In genomic region chr5:1367149-1367548, GRCh38 we compare ENCODE assay signal across 30 cellular contexts.
"Had no signal": no experiment of that assay in that cellular context is flagged by ENCODE, and none has a peak within 500 bp of the region (broad histone marks: within the 10 kb centered on the region; RNA-seq: fewer than 3 reads in every experiment).

No MANE protein-coding gene starts in this region.

- H3K4me1 ChIP-seq: adrenal gland, ascending aorta, left ventricle myocardium inferior, sigmoid colon, upper lobe of right lung had no signal

- H3K27ac Mint-ChIP-seq: activated CD4-positive, alpha-beta T cell treated with anti-CD3 and anti-CD28 coated beads, Interleukin-2, amount 10 ng/mL, durations not matched to agents 7 days and 5 days; activated CD8-positive, alpha-beta memory T cell treated with anti-CD3 and anti-CD28 coated beads, Interleukin-2, amount 10 ng/mL, durations not matched to agents 7 days and 5 days; activated CD8-positive, alpha-beta T cell treated with anti-CD3 and anti-CD28 coated beads for 36 hours; activated naive CD8-positive, alpha-beta T cell; activated T-helper 1 cell treated with anti-CD3 and anti-CD28 coated beads, Interleukin-12 subunit alpha, Interleukin-12 subunit beta, Interleukin-2, Interleukin-4 antibody, amounts not matched to agents 30 ng/mL and 10 ng/mL and 1 ng/mL, durations not matched to agents 14 hours and 24 hours and 36 hours; effector memory CD8-positive, alpha-beta T cell; mesothelial cell of epicardium; natural killer cell; progenitor cell of endocrine pancreas had no signal

- H3K27me3 ChIP-seq: ascending aorta, brain microvascular endothelial cell had no signal

- H3K9me3 Mint-ChIP-seq: activated CD4-positive, alpha-beta T cell treated with anti-CD3 and anti-CD28 coated beads, Interleukin-2, amount 10 ng/mL, durations not matched to agents 7 days and 5 days; activated CD8-positive, alpha-beta T cell treated with anti-CD3 and anti-CD28 coated beads for 36 hours; activated T-helper 1 cell treated with anti-CD3 and anti-CD28 coated beads, Interleukin-12 subunit alpha, Interleukin-12 subunit beta, Interleukin-2, Interleukin-4 antibody, amounts not matched to agents 30 ng/mL and 10 ng/mL and 1 ng/mL, durations not matched to agents 14 hours and 24 hours and 36 hours; effector memory CD8-positive, alpha-beta T cell; mesothelial cell of epicardium; natural killer cell had no signal

- H3K4me3 ChIP-seq: adrenal gland, ascending aorta, left ventricle myocardium inferior, sigmoid colon, smooth muscle cell, upper lobe of right lung had no signal

- H3K27ac ChIP-seq: adrenal gland, ascending aorta, brain microvascular endothelial cell, left ventricle myocardium inferior, sigmoid colon, upper lobe of right lung, VCaP had no signal

- H3K4me3 Mint-ChIP-seq: activated CD4-positive, alpha-beta T cell treated with anti-CD3 and anti-CD28 coated beads, Interleukin-2, amount 10 ng/mL, durations not matched to agents 7 days and 5 days; activated CD8-positive, alpha-beta memory T cell treated with anti-CD3 and anti-CD28 coated beads, Interleukin-2, amount 10 ng/mL, durations not matched to agents 7 days and 5 days; activated CD8-positive, alpha-beta T cell treated with anti-CD3 and anti-CD28 coated beads for 36 hours; activated naive CD8-positive, alpha-beta T cell; activated T-helper 1 cell treated with anti-CD3 and anti-CD28 coated beads, Interleukin-12 subunit alpha, Interleukin-12 subunit beta, Interleukin-2, Interleukin-4 antibody, amounts not matched to agents 30 ng/mL and 10 ng/mL and 1 ng/mL, durations not matched to agents 14 hours and 24 hours and 36 hours; effector memory CD8-positive, alpha-beta T cell; mesothelial cell of epicardium; natural killer cell had no signal

- DNase-seq: activated CD4-positive, alpha-beta T cell treated with anti-CD3 and anti-CD28 coated beads, Interleukin-2, amount 10 ng/mL, durations not matched to agents 7 days and 5 days; activated CD4-positive, CD25-positive, alpha-beta regulatory T cell treated with anti-CD3 and anti-CD28 coated beads, Interleukin-2, amount 50 U/mL, for 72 hours; activated CD8-positive, alpha-beta memory T cell treated with anti-CD3 and anti-CD28 coated beads, Interleukin-2, amount 10 ng/mL, durations not matched to agents 7 days and 5 days; activated CD8-positive, alpha-beta T cell treated with anti-CD3 and anti-CD28 coated beads for 36 hours; activated gamma-delta T cell treated with Interleukin-2 at 50 U/mL for 16 hours; activated T-cell treated with anti-CD3 and anti-CD28 coated beads for 4 hours; adrenal gland; brain microvascular endothelial cell; central memory CD4-positive, alpha-beta T cell; effector memory CD8-positive, alpha-beta T cell; foreskin melanocyte; hippocampal formation; kidney glomerular epithelial cell; left ventricle myocardium inferior; natural killer cell; retina; sigmoid colon; stimulated activated CD4-positive, alpha-beta T cell treated with anti-CD3 and anti-CD28 coated beads, Interleukin-2, amount 100 ng/mL, for 48 hours; stimulated activated CD8-positive, alpha-beta memory T cell treated with anti-CD3 and anti-CD28 coated beads, Interleukin-4, amount 100 ng/mL, for 48 hours; stimulated activated naive CD4-positive, alpha-beta T cell treated with Interleukin-2 at 50 U/mL for 16 hours; upper lobe of right lung had no signal

- ATAC-seq: activated CD8-positive, alpha-beta memory T cell treated with anti-CD3 and anti-CD28 coated beads, Interleukin-2, amount 10 ng/mL, durations not matched to agents 7 days and 5 days; activated CD8-positive, alpha-beta T cell treated with anti-CD3 and anti-CD28 coated beads for 36 hours; effector memory CD8-positive, alpha-beta T cell; esophagus mucosa; natural killer cell; upper lobe of right lung had no signal

- H3K36me3 ChIP-seq: adrenal gland, ascending aorta, brain microvascular endothelial cell, left ventricle myocardium inferior, sigmoid colon, upper lobe of right lung had no signal

- H3K9me3 ChIP-seq: adrenal gland, ascending aorta, left ventricle myocardium inferior, sigmoid colon, upper lobe of right lung had no signal

- FAIRE-seq: endothelial cell of umbilical vein had no signal

- H3K4me2 ChIP-seq: smooth muscle cell had no signal

- H3K4me1 Mint-ChIP-seq: activated CD4-positive, alpha-beta T cell treated with anti-CD3 and anti-CD28 coated beads, Interleukin-2, amount 10 ng/mL, durations not matched to agents 7 days and 5 days; activated CD8-positive, alpha-beta memory T cell treated with anti-CD3 and anti-CD28 coated beads, Interleukin-2, amount 10 ng/mL, durations not matched to agents 7 days and 5 days; mesothelial cell of epicardium; natural killer cell had no signal

- H3K27me3 Mint-ChIP-seq: activated naive CD8-positive, alpha-beta T cell had no signal

- H3K36me3 Mint-ChIP-seq: activated CD8-positive, alpha-beta memory T cell treated with anti-CD3 and anti-CD28 coated beads, Interleukin-2, amount 10 ng/mL, durations not matched to agents 7 days and 5 days; activated naive CD8-positive, alpha-beta T cell; mesothelial cell of epicardium; natural killer cell had no signal
